In the genomic region with DNA sequence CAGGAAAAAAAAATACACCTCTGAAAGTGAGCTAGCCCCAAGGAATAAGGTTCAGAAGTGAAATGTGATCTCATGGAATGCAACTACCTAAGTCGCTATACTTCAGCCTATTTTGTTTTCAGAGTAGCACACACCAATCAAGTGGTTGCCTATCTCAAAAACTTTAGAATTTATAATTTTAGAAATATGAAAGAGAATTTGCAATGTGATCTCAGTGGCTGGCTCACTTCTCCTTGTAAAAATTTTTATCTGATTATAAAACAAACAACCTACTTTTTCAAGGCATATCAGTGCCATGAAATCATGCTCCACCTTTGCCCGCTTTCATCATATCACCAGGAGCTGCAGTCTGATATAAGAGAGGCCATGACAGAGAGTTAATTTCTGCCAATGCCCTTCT, we compare ENCODE assay signal across 18 cellular contexts. TPM values are rescaled to one million over a fixed set of nuclear protein-coding genes. Genes with fewer than 3 reads are reported as not detected.
A peak's percentile ranks its signal among the peaks of the same experiment; 100 is the strongest.
DNase-seq lines count a peak whose midpoint lies in the region; ATAC-seq and TF ChIP-seq lines count a peak whose summit lies in the region.
"Had no signal": no experiment of that assay in that cellular context is flagged by ENCODE, and none has a peak within 500 bp of the region (broad histone marks: within the 10 kb centered on the region; RNA-seq: fewer than 3 reads in every experiment).

No MANE protein-coding gene starts in this region.

- peak overlapping the region; percentile 44 for H3K4me2 ChIP-seq in PC-3 (ENCODE audit: low read length)
- H3K4me2 ChIP-seq: KMS-11 had no signal

- H3K4me1 ChIP-seq in PC-3 (ENCODE audit: insufficient read depth, low read length), result peaks cover 53% of the 10 kb centered on the region

- peak; percentile 55 for DNase-seq in HT-29 (ENCODE audit: low spot score)
- DNase-seq in PC-3, result peak; percentile 63
- DNase-seq in substantia nigra (lab: John Stamatoyannopoulos, UW), result no peak
- DNase-seq in lower leg skin (ENCODE audit: low spot score in 2 of 2), result no peak
- no peak for DNase-seq in NCI-H1417 treated with DMSO at 0.1 percent for 48 hours (lab: John Stamatoyannopoulos, UW)
- DNase-seq in ACHN, result no peak
- DNase-seq: CD4-positive, alpha-beta memory T cell; NCI-H1105 treated with DMSO at 0.1 percent for 48 hours; NCI-H187 treated with DMSO at 0.1 percent for 48 hours; NCI-H2171; NCI-H446; NCI-H748 treated with DMSO at 0.1 percent for 48 hours; Right ventricle myocardium superior had no signal

- ATAC-seq in PC-3, result peak; percentile 51
- ATAC-seq: GM12878, Panc1 had no signal

- no peaks in the 10 kb centered on the region for H3K79me2 ChIP-seq in PC-3 (ENCODE audit: low read length)

- H3K27ac ChIP-seq in PC-3 (ENCODE audit: low read length) (no peak overlapping the region), layer of hippocampus (ENCODE audit: low read depth, low read length) (peak overlapping the region; percentile 98), substantia nigra (ENCODE audit: low read depth, low read length, poor library complexity, severe bottlenecking) (peak overlapping the region; percentile 99)
- H3K27ac ChIP-seq: KMS-11, SK-N-MC had no signal

- H3K36me3 ChIP-seq in PC-3 (ENCODE audit: low read depth, low read length), result no peaks in the 10 kb centered on the region

- POLR2A ChIA-PET in PC-3 (lab: Charles Lee; ENCODE audit: unreplicated experiment), result interaction anchor here (0.6 to 0.7 kb wide), 2 partner anchors 110 to 157 kb away, joined by 3 to 5 read pairs; no protein-coding TSS in a partner anchor

- no peaks in the 10 kb centered on the region for H3K9me3 ChIP-seq in PC-3 (ENCODE audit: low read length)

- TF ChIP-seq CTCF in PC-3 (conservative IDR thresholded peaks at IDR 0.05; ENCODE audit: low read depth, low read length), result no peak
- no peak for TF ChIP-seq CTCF in lower leg skin (IDR thresholded peaks at IDR 0.05)

- CTCF ChIA-PET in PC-3 (lab: Charles Lee), result no interaction called here

- intact Hi-C loops in PC-3 (cut with micrococcal nuclease), result loop anchor here (2.0 to 5.0 kb wide), 2 partner anchors 276 to 345 kb away; no protein-coding TSS in a partner anchor
- intact Hi-C loops in lower leg skin (cut with DNase I; ENCODE audit: low total_unique reads), result no loop called here

- H2AFZ ChIP-seq in PC-3 (ENCODE audit: low read length), result peak overlapping the region; percentile 3; the same call in 1 of the 2 replicates

- in situ Hi-C loops in ACHN (cut with HindIII; ENCODE audit: low pct_ligation_motif_present, low pct_unique_long_range_greater_than_20kb, low sequenced_read_pairs), result no loop called here

- H3K9me2 ChIP-seq in PC-3 (replicated peaks; ENCODE audit: low read length), result no peaks in the 10 kb centered on the region

- TF ChIP-seq POLR2A in lower leg skin (IDR thresholded peaks at IDR 0.05), result no peak

- no peak overlapping the region for H3K9ac ChIP-seq in PC-3 (ENCODE audit: low read length)
- H3K9ac ChIP-seq: KMS-11 had no signal

- no peaks in the 10 kb centered on the region for H3F3A ChIP-seq in PC-3 (ENCODE audit: low read length, unreplicated experiment)

- no peaks in the 10 kb centered on the region for H4K20me1 ChIP-seq in PC-3 (ENCODE audit: low read length)

- no TSS peak for BruUV-seq in PC-3 (replicated peaks; lab: Mats Ljungman, UMichigan)

- no peak overlapping the region for H3K4me3 ChIP-seq in PC-3 (ENCODE audit: low read length)
- no peak overlapping the region for H3K4me3 ChIP-seq in lower leg skin (ENCODE audit: low read depth, poor library complexity, severe bottlenecking)
- H3K4me3 ChIP-seq: GM12878, SK-N-MC had no signal

- WGBS in lower leg skin, 2 donors, result 82% methylated on average over 2 of the region's 2 CpGs

- no peaks in the 10 kb centered on the region for H3K27me3 ChIP-seq in PC-3 (ENCODE audit: low read length)
- H3K27me3 ChIP-seq in layer of hippocampus (ENCODE audit: control insufficient read depth, insufficient read depth, low read length), result no peaks in the 10 kb centered on the region

RNA-seq across cellular contexts. Expression of gene CLDN11, which starts 47.3 kb away (rescaled TPM):
- total RNA-seq in HT-29 (2014; rRNA removed; shearing (Covaris generic)), result 0.56 and 0.63 TPM in 2 replicates
- total RNA-seq in PC-3 (2014; rRNA removed) (32.0 and 38.0 TPM in 2 replicates), lower leg skin (1 to 10 TPM; 1.5 to 4.0 (median 3.1) TPM)

Comparison
In these comparisons a context has a peak if more than half of its experiments do, and no peak if none do; other contexts are left out.
1. DNase-seq: peak in HT-29 (single experiment) and PC-3 (single experiment); none in substantia nigra (0 of 49), lower leg skin (0 of 2), NCI-H1417 treated with DMSO at 0.1 percent for 48 hours (single experiment) and ACHN (single experiment).